ENCODE assay signal across 19 cellular contexts in genomic region chr12:80813820-80814219, GRCh38.
DNase-seq lines count a peak whose midpoint lies in the region; ATAC-seq lines count a peak whose summit lies in the region.
"Had no signal": no experiment of that assay in that cellular context is flagged by ENCODE, and none has a peak within 500 bp of the region (broad histone marks: within the 10 kb centered on the region; RNA-seq: fewer than 3 reads in every experiment).

No MANE protein-coding gene starts in this region.

- DNase-seq in MV-4-11 (lab: John Stamatoyannopoulos, UW) = peak; percentile 33
- no peak for DNase-seq in C1 segment of cervical spinal cord (lab: John Stamatoyannopoulos, UW)
- no peak for DNase-seq in NCI-H1417 (lab: John Stamatoyannopoulos, UW)
- DNase-seq in stimulated activated naive B cell treated with anti-CD40 and anti-IgM and Interleukin-4, amounts not matched to agents 10 μg/mL and 1 μg/mL and 100 μg/mL, for 72 hours = no peak
- DNase-seq: activated CD4-positive, alpha-beta T cell treated with anti-CD3 and anti-CD28 coated beads, Interleukin-2, amount 10 ng/mL, durations not matched to agents 7 days and 5 days; body of pancreas; Caco-2; cortex of kidney; left ventricle myocardium superior; MM.1S; NCI-H2107; Right ventricle myocardium superior; stimulated activated naive CD4-positive, alpha-beta T cell had no signal

- no peaks in the 10 kb centered on the region for H3K4me1 Mint-ChIP-seq in stimulated activated naive B cell treated with anti-CD40 and anti-IgM and Interleukin-4, amounts not matched to agents 10 μg/mL and 1 μg/mL and 100 μg/mL, for 72 hours
- H3K4me1 Mint-ChIP-seq: activated CD4-positive, alpha-beta T cell treated with anti-CD3 and anti-CD28 coated beads, Interleukin-2, amount 10 ng/mL, durations not matched to agents 7 days and 5 days had no signal

- ATAC-seq in GM18517 (IDR thresholded peaks at IDR 0.05; ENCODE audit: unreplicated experiment) (peak; percentile 37), GM21390 (IDR thresholded peaks at IDR 0.05; ENCODE audit: unreplicated experiment) (peak; percentile 43), HG02884 (IDR thresholded peaks at IDR 0.05; ENCODE audit: unreplicated experiment) (peak; percentile 42), GM21515 (IDR thresholded peaks at IDR 0.05; ENCODE audit: unreplicated experiment) (no peak)
- ATAC-seq in stimulated activated naive B cell treated with anti-CD40 and anti-IgM and Interleukin-4, amounts not matched to agents 10 μg/mL and 1 μg/mL and 100 μg/mL, for 72 hours (replicated peaks) = no peak
- ATAC-seq: activated naive CD4-positive, alpha-beta T cell treated with anti-CD3 and anti-CD28 coated beads, Interleukin-2, amount 50 U/mL, for 72 hours; body of pancreas; left ventricle myocardium superior had no signal

- H3K36me3 Mint-ChIP-seq in stimulated activated naive B cell treated with anti-CD40 and anti-IgM and Interleukin-4, amounts not matched to agents 10 μg/mL and 1 μg/mL and 100 μg/mL, for 72 hours = no peaks in the 10 kb centered on the region
- H3K36me3 Mint-ChIP-seq: activated naive CD4-positive, alpha-beta T cell treated with anti-CD3 and anti-CD28 coated beads, Interleukin-2, amount 50 U/mL, for 72 hours had no signal

- H3K27ac Mint-ChIP-seq in stimulated activated naive B cell treated with anti-CD40 and anti-IgM and Interleukin-4, amounts not matched to agents 10 μg/mL and 1 μg/mL and 100 μg/mL, for 72 hours = no peak overlapping the region
- H3K27ac Mint-ChIP-seq: activated CD4-positive, alpha-beta T cell treated with anti-CD3 and anti-CD28 coated beads, Interleukin-2, amount 10 ng/mL, durations not matched to agents 7 days and 5 days; activated naive CD4-positive, alpha-beta T cell treated with anti-CD3 and anti-CD28 coated beads, Interleukin-2, amount 50 U/mL, for 72 hours; T-helper 2 cell treated with Interferon-gamma antibody and Interleukin-4, amounts not matched to agents 5 μg/mL and 100 μg/mL, for 36 hours had no signal

- H3K4me3 Mint-ChIP-seq in stimulated activated naive B cell treated with anti-CD40 and anti-IgM and Interleukin-4, amounts not matched to agents 10 μg/mL and 1 μg/mL and 100 μg/mL, for 72 hours = no peak overlapping the region
- H3K4me3 Mint-ChIP-seq: activated CD4-positive, alpha-beta T cell treated with anti-CD3 and anti-CD28 coated beads, Interleukin-2, amount 10 ng/mL, durations not matched to agents 7 days and 5 days; T-helper 2 cell treated with Interferon-gamma antibody and Interleukin-4, amounts not matched to agents 5 μg/mL and 100 μg/mL, for 36 hours had no signal

- no peaks in the 10 kb centered on the region for H3K9me3 Mint-ChIP-seq in stimulated activated naive B cell treated with anti-CD40 and anti-IgM and Interleukin-4, amounts not matched to agents 10 μg/mL and 1 μg/mL and 100 μg/mL, for 72 hours
- H3K9me3 Mint-ChIP-seq: activated CD4-positive, alpha-beta T cell treated with anti-CD3 and anti-CD28 coated beads, Interleukin-2, amount 10 ng/mL, durations not matched to agents 7 days and 5 days; T-helper 2 cell treated with Interferon-gamma antibody and Interleukin-4, amounts not matched to agents 5 μg/mL and 100 μg/mL, for 36 hours had no signal

- H3K27me3 Mint-ChIP-seq in stimulated activated naive B cell treated with anti-CD40 and anti-IgM and Interleukin-4, amounts not matched to agents 10 μg/mL and 1 μg/mL and 100 μg/mL, for 72 hours = no peaks in the 10 kb centered on the region
- H3K27me3 Mint-ChIP-seq: activated CD4-positive, alpha-beta T cell treated with anti-CD3 and anti-CD28 coated beads, Interleukin-2, amount 10 ng/mL, durations not matched to agents 7 days and 5 days had no signal

Comparison
In these comparisons a context has a peak if more than half of its experiments do, and no peak if none do; other contexts are left out.
1. ATAC-seq: peak in GM18517 (single experiment), GM21390 (single experiment) and HG02884 (single experiment); none in GM21515 (single experiment) and stimulated activated naive B cell treated with anti-CD40 and anti-IgM and Interleukin-4, amounts not matched to agents 10 μg/mL and 1 μg/mL and 100 μg/mL, for 72 hours (0 of 2).